In genomic region chr1:164589408-164589807, GRCh38 we compare ENCODE assay signal across 13 cellular contexts. TPM values are rescaled to one million over a fixed set of nuclear protein-coding genes. Genes with fewer than 3 reads are reported as not detected.
DNase-seq lines count a peak whose midpoint lies in the region; ATAC-seq and TF ChIP-seq lines count a peak whose summit lies in the region.
"Had no signal": no experiment of that assay in that cellular context is flagged by ENCODE, and none has a peak within 500 bp of the region (broad histone marks: within the 10 kb centered on the region; RNA-seq: fewer than 3 reads in every experiment).

No MANE protein-coding gene starts in this region.

- H3K4ac ChIP-seq in neuronal stem cell (ENCODE audit: low read length), result no peak overlapping the region

- no peak overlapping the region for H2AK5ac ChIP-seq in neuronal stem cell (ENCODE audit: low read depth, low read length)

- H3K27me3 ChIP-seq in esophagus (ENCODE audit: control insufficient read depth in 1 of 2, insufficient read depth in 2 of 2, low read length in 2 of 2), result no peaks in the 10 kb centered on the region
- no peaks in the 10 kb centered on the region for H3K27me3 ChIP-seq in neuronal stem cell (ENCODE audit: control insufficient read depth in 3 of 3, insufficient read depth in 3 of 3, low read depth in 1 of 3, low read length in 3 of 3)
- no peaks in the 10 kb centered on the region for H3K27me3 ChIP-seq in upper lobe of left lung

- H3K4me3 Mint-ChIP-seq in natural killer cell, result no peak overlapping the region
- H3K4me3 Mint-ChIP-seq: activated CD4-positive, alpha-beta T cell treated with anti-CD3 and anti-CD28 coated beads, Interleukin-2, amount 10 ng/mL, durations not matched to agents 24 days and 14 days; activated T-helper 17 cell treated with anti-CD3 and anti-CD28 coated beads, Interleukin-2, amount 50 U/mL, for 72 hours; naive thymus-derived CD8-positive, alpha-beta T cell; T-helper 1 cell treated with Interleukin-12 subunit alpha and Interleukin-12 subunit beta and Interleukin-4 antibody, amounts not matched to agents 30 μg/mL and 1 μg/mL, for 36 hours had no signal

- peaks cover 7% of the 10 kb centered on the region for H3K79me1 ChIP-seq in neuronal stem cell (ENCODE audit: low read depth, low read length)

- no peak overlapping the region for H2AFZ ChIP-seq in neuronal stem cell (ENCODE audit: low read length)

- peak overlapping the region; percentile 51 for H3K4me2 ChIP-seq in neuronal stem cell (ENCODE audit: insufficient read depth, low read length, poor library complexity, severe bottlenecking)

- H2BK12ac ChIP-seq in neuronal stem cell (ENCODE audit: low read length), result no peak overlapping the region

- H3K4me1 ChIP-seq in esophagus (ENCODE audit: control insufficient read depth in 2 of 2, insufficient read depth in 2 of 2, low read length in 1 of 2), result no peaks in the 10 kb centered on the region
- peaks cover 43 to 49% of the 10 kb centered on the region in 2 donors for H3K4me1 ChIP-seq in neuronal stem cell (ENCODE audit: control insufficient read depth in 2 of 2, insufficient read depth in 1 of 2, low read depth in 1 of 2, low read length in 2 of 2)
- peaks cover 9 to 27% (median 24%) of the 10 kb centered on the region in 4 donors for H3K4me1 ChIP-seq in upper lobe of left lung
- peaks cover 19% of the 10 kb centered on the region for H3K4me1 ChIP-seq in mucosa of descending colon (ENCODE audit: low read depth)

- H2BK120ac ChIP-seq in neuronal stem cell (ENCODE audit: low read depth, low read length), result no peak overlapping the region

- no peak overlapping the region for H2BK15ac ChIP-seq in neuronal stem cell (ENCODE audit: low read length)

- no peak for TF ChIP-seq EP300 in upper lobe of left lung (IDR thresholded peaks at IDR 0.05)

- no peaks in the 10 kb centered on the region for H3K36me3 Mint-ChIP-seq in natural killer cell

- no peaks in the 10 kb centered on the region for H3K4me1 Mint-ChIP-seq in natural killer cell
- H3K4me1 Mint-ChIP-seq: activated CD4-positive, alpha-beta T cell treated with anti-CD3 and anti-CD28 coated beads, Interleukin-2, amount 10 ng/mL, durations not matched to agents 24 days and 14 days; activated T-helper 17 cell treated with anti-CD3 and anti-CD28 coated beads, Interleukin-2, amount 50 U/mL, for 72 hours had no signal

- no peak overlapping the region for H3K23ac ChIP-seq in neuronal stem cell (ENCODE audit: low read depth, low read length, poor library complexity)

- peak overlapping the region; percentile 71 for H3K4me3 ChIP-seq in SK-N-MC
- no peak overlapping the region for H3K4me3 ChIP-seq in esophagus (ENCODE audit: low read depth in 1 of 2, low read length in 2 of 2)
- peak overlapping the region in 1 of 2 donors; percentile 25 for H3K4me3 ChIP-seq in neuronal stem cell (ENCODE audit: low read length in 2 of 2)
- H3K4me3 ChIP-seq in upper lobe of left lung, result peak overlapping the region in 2 of 4 donors; percentile 24 to 34
- no peak overlapping the region for H3K4me3 ChIP-seq in mucosa of descending colon

- no peak overlapping the region for H3K14ac ChIP-seq in neuronal stem cell (ENCODE audit: low read length)

- no peak overlapping the region for H2BK5ac ChIP-seq in neuronal stem cell (ENCODE audit: low read length)

- 33 to 44% methylated on average over 3 of the region's 3 CpGs for WGBS in esophagus, 2 donors
- no CpG with 5 or more reads among the region's 3 CpGs for WGBS in neuronal stem cell (ENCODE audit: extremely low coverage in 2 of 2, insufficient read length in 2 of 2, insufficient replicate concordance in 1 of 2), 2 donors
- 45 to 49% methylated on average over 3 of the region's 3 CpGs for WGBS in upper lobe of left lung, 2 donors

- peaks cover 28 to 63% of the 10 kb centered on the region in 2 donors for H3K27me3 Mint-ChIP-seq in natural killer cell (ENCODE audit: low read depth in 2 of 2)

- H3K27ac ChIP-seq in SK-N-MC (peak overlapping the region; percentile 85; the same call in 1 of the 2 replicates), esophagus (ENCODE audit: low read depth in 2 of 2, low read length in 1 of 2) (peak overlapping the region; percentile 50 to 74), neuronal stem cell (replicated peaks; ENCODE audit: low read length) (peak overlapping the region; percentile 94), upper lobe of left lung (peak overlapping the region; percentile 47 to 72 (median 62))
- H3K27ac ChIP-seq: epithelial cell of prostate had no signal

- H3K9ac ChIP-seq in SK-N-MC (ENCODE audit: insufficient read length) (no peak overlapping the region), neuronal stem cell (ENCODE audit: low read depth, low read length, poor library complexity) (no peak overlapping the region)

- intact Hi-C loops in natural killer cell (cut with micrococcal nuclease), result no loop called here
- intact Hi-C loops in head of caudate nucleus (cut with DNase I), result no loop called here
- intact Hi-C loops in mucosa of descending colon (cut with DNase I, micrococcal nuclease), result no loop called here

- TF ChIP-seq POLR2A in upper lobe of left lung (IDR thresholded peaks at IDR 0.05), result no peak

- no peak overlapping the region for H3K27ac Mint-ChIP-seq in natural killer cell
- H3K27ac Mint-ChIP-seq: activated CD4-positive, alpha-beta T cell treated with anti-CD3 and anti-CD28 coated beads, Interleukin-2, amount 10 ng/mL, durations not matched to agents 24 days and 14 days; activated T-helper 17 cell treated with anti-CD3 and anti-CD28 coated beads, Interleukin-2, amount 50 U/mL, for 72 hours; naive thymus-derived CD8-positive, alpha-beta T cell; T-helper 1 cell treated with Interleukin-12 subunit alpha and Interleukin-12 subunit beta and Interleukin-4 antibody, amounts not matched to agents 30 μg/mL and 1 μg/mL, for 36 hours had no signal

- H3K9me3 Mint-ChIP-seq in natural killer cell, result no peaks in the 10 kb centered on the region
- H3K9me3 Mint-ChIP-seq: activated CD4-positive, alpha-beta T cell treated with anti-CD3 and anti-CD28 coated beads, Interleukin-2, amount 10 ng/mL, durations not matched to agents 24 days and 14 days; T-helper 1 cell treated with Interleukin-12 subunit alpha and Interleukin-12 subunit beta and Interleukin-4 antibody, amounts not matched to agents 30 μg/mL and 1 μg/mL, for 36 hours had no signal

- DNase-seq in SK-N-MC (ENCODE audit: low read depth, low spot score) (no peak), neuronal stem cell (ENCODE audit: low spot score) (no peak), upper lobe of left lung (no peak), natural killer cell (no peak), head of caudate nucleus (no peak), mucosa of descending colon (no peak)
- DNase-seq: activated CD4-positive, alpha-beta T cell treated with anti-CD3 and anti-CD28 coated beads, Interleukin-2, amount 10 ng/mL, durations not matched to agents 24 days and 14 days; naive thymus-derived CD8-positive, alpha-beta T cell had no signal

- H3K9me3 ChIP-seq in SK-N-MC (ENCODE audit: low read depth, low read length), result no peaks in the 10 kb centered on the region
- no peaks in the 10 kb centered on the region for H3K9me3 ChIP-seq in esophagus (ENCODE audit: control insufficient read depth in 2 of 2, insufficient read depth in 1 of 2, low read depth in 1 of 2, low read length in 1 of 2)
- H3K9me3 ChIP-seq in neuronal stem cell (replicated peaks in 1 of 2; ENCODE audit: control insufficient read depth in 2 of 2, insufficient read depth in 1 of 2, low read depth in 1 of 2, low read length in 2 of 2), result no peaks in the 10 kb centered on the region
- H3K9me3 ChIP-seq in upper lobe of left lung, result no peaks in the 10 kb centered on the region
- H3K9me3 ChIP-seq in mucosa of descending colon, result no peaks in the 10 kb centered on the region

- no peak overlapping the region for H4K91ac ChIP-seq in neuronal stem cell (ENCODE audit: low read depth, low read length, poor library complexity)

- no peak for ATAC-seq in upper lobe of left lung (ENCODE audit: low FRiP score in 2 of 2)
- ATAC-seq in natural killer cell, result no peak
- no peak for ATAC-seq in mucosa of descending colon
- ATAC-seq: activated T-helper 17 cell treated with anti-CD3 and anti-CD28 coated beads, Interleukin-2, amount 50 U/mL, for 72 hours; naive thymus-derived CD8-positive, alpha-beta T cell had no signal

- no peak for TF ChIP-seq CTCF in upper lobe of left lung (IDR thresholded peaks at IDR 0.05)
- no peak for TF ChIP-seq CTCF in natural killer cell (IDR thresholded peaks at IDR 0.05)
- no peak for TF ChIP-seq CTCF in mucosa of descending colon (IDR thresholded peaks at IDR 0.05)

- H3K36me3 ChIP-seq in SK-N-MC (ENCODE audit: insufficient read depth, low read length) (peaks cover 6% of the 10 kb centered on the region; the same call in 1 of the 2 replicates), esophagus (ENCODE audit: control insufficient read depth in 2 of 2, insufficient read depth in 2 of 2, low read length in 1 of 2) (no peaks in the 10 kb centered on the region), neuronal stem cell (replicated peaks in 1 of 2; ENCODE audit: control insufficient read depth in 2 of 2, insufficient read depth in 2 of 2, low read length in 2 of 2) (peaks cover 1 to 26% of the 10 kb centered on the region in 2 donors), upper lobe of left lung (no peaks in the 10 kb centered on the region), mucosa of descending colon (ENCODE audit: low read depth) (no peaks in the 10 kb centered on the region)

- no peak overlapping the region for H3K18ac ChIP-seq in neuronal stem cell (ENCODE audit: low read length)

- H4K8ac ChIP-seq in neuronal stem cell (ENCODE audit: low read depth, low read length), result no peak overlapping the region

RNA-seq across cellular contexts. Expression of gene PBX1, which starts 30.4 kb away (rescaled TPM):
- 10 to 100 TPM in 1 of 2 donors, 1 to 10 TPM in 1; 8.1 to 10.5 TPM for polyA plus RNA-seq in esophagus
- 53.3 TPM for polyA plus RNA-seq in neuronal stem cell (2013, experiment 1 of 2)
- polyA plus RNA-seq in neuronal stem cell (2013, experiment 2 of 2), result 55.6 TPM
- total RNA-seq in upper lobe of left lung (10 to 100 TPM; 17.8 to 59.6 (median 38.3) TPM), natural killer cell (1 to 10 TPM in 2 of 3 donors, under 1 TPM in 1; 0.54 to 3.5 (median 1.4) TPM), mucosa of descending colon (100 to 1,000 TPM in 1 of 3 donors, 10 to 100 TPM in 2; 52.6 to 182 (median 82.8) TPM)
- total RNA-seq: activated CD4-positive, alpha-beta T cell treated with anti-CD3 and anti-CD28 coated beads, Interleukin-2, amount 10 ng/mL, durations not matched to agents 24 days and 14 days; OCI-LY7 had no signal

Comparison
In these comparisons a context has a peak if more than half of its experiments do, and no peak if none do; other contexts are left out.
1. RNA of gene PBX1, which starts 30.4 kb away (total RNA-seq): 52.6 to 182 TPM in mucosa of descending colon and 17.8 to 59.6 TPM in upper lobe of left lung; 0.54 to 3.5 TPM in natural killer cell; every median in the first group is over 4 times any median in the second.
2. Peak in every context shown above with its lines, with median percentiles within 50 percentile points of each other: H3K27ac ChIP-seq.